In the genomic region with DNA sequence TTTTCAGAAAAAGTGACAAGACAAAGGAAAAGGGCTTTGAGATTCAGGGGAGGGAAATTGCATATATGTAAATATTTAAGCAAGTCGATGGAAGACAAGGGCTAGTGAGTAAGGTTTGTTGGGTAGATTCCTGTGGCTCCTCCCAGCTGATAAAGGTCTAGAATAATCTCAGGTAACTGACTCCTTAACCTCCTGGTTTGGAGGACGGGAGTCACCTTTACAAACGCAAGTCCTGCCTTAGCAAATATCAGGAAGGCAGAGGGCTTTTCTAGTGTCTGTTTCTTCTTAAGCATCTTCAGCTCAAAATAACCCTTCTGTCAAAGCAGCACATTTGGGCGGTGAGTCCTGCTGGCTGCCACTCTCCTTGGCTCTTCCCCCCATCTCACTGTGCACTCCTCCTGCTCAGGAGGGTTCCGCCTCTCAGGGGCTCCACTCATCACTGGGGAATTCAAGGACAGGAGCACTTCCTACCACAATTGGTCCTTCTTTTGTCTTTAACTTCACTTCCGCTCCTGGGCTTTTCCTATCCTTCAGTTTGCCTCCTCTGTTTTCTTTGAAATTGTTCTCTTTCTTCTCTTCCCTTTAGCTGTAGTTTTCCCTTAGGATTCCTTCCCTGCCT, we compare ENCODE assay signal across 12 cellular contexts.
DNase-seq lines count a peak whose midpoint lies in the region; ATAC-seq and TF ChIP-seq lines count a peak whose summit lies in the region.
"Had no signal": no experiment of that assay in that cellular context is flagged by ENCODE, and none has a peak within 500 bp of the region (broad histone marks: within the 10 kb centered on the region; RNA-seq: fewer than 3 reads in every experiment).

No MANE protein-coding gene starts in this region.

- peaks cover 53% of the 10 kb centered on the region for H3K4me1 ChIP-seq in left ventricle myocardium inferior
- H3K4me1 ChIP-seq in mesenchymal stem cell (ENCODE audit: control insufficient read depth, insufficient read depth, low read depth, low read length) = peaks cover 8% of the 10 kb centered on the region
- H3K4me1 ChIP-seq in vagina = peaks cover 53% of the 10 kb centered on the region

- H2BK120ac ChIP-seq in mesenchymal stem cell (ENCODE audit: low read depth, low read length) = peak overlapping the region; percentile 40

- no peak overlapping the region for H2AK5ac ChIP-seq in mesenchymal stem cell (ENCODE audit: low read length, severe bottlenecking)

- H2AFZ ChIP-seq in mesenchymal stem cell (ENCODE audit: low read depth, low read length) = no peak overlapping the region

- peak overlapping the region in 1 of 2 experiments; percentile 94 for H2BK12ac ChIP-seq in mesenchymal stem cell (ENCODE audit: low read length in 2 of 2)

- no peak overlapping the region for H3K14ac ChIP-seq in mesenchymal stem cell (ENCODE audit: low read length in 2 of 2)

- no peak for TF ChIP-seq CTCF in left ventricle myocardium inferior (IDR thresholded peaks at IDR 0.05; ENCODE audit: borderline replicate concordance)
- no peak for TF ChIP-seq CTCF in coronary artery (IDR thresholded peaks at IDR 0.05)
- TF ChIP-seq CTCF in vagina (IDR thresholded peaks at IDR 0.05) = no peak

- H3K27ac ChIP-seq in left ventricle myocardium inferior (replicated peaks) (peak overlapping the region; percentile 82), coronary artery (peak overlapping the region; percentile 67 to 72), mesenchymal stem cell (ENCODE audit: low read length, poor library complexity, severe bottlenecking) (no peak overlapping the region), vagina (peak overlapping the region; percentile 85)

- H3K9me3 ChIP-seq in left ventricle myocardium inferior (replicated peaks) = no peaks in the 10 kb centered on the region
- H3K9me3 ChIP-seq in mesenchymal stem cell (ENCODE audit: control insufficient read depth, low read length) = no peaks in the 10 kb centered on the region
- no peaks in the 10 kb centered on the region for H3K9me3 ChIP-seq in vagina

- no peaks in the 10 kb centered on the region for H3K36me3 ChIP-seq in left ventricle myocardium inferior
- H3K36me3 ChIP-seq in mesenchymal stem cell (ENCODE audit: control insufficient read depth in 1 of 2, insufficient read depth in 2 of 2, low read depth in 1 of 2, low read length in 2 of 2) = no peaks in the 10 kb centered on the region
- H3K36me3 ChIP-seq in vagina = no peaks in the 10 kb centered on the region

- ATAC-seq in left ventricle myocardium superior = no peak
- no peak for ATAC-seq in GM19397 (IDR thresholded peaks at IDR 0.05; ENCODE audit: unreplicated experiment)

- no peak overlapping the region for H3K9ac ChIP-seq in mesenchymal stem cell (ENCODE audit: low read length)

- H2BK15ac ChIP-seq in mesenchymal stem cell (ENCODE audit: low read depth, poor library complexity, severe bottlenecking) = no peak overlapping the region

- TF ChIP-seq POLR2A in vagina (IDR thresholded peaks at IDR 0.05) = no peak

- no peaks in the 10 kb centered on the region for H3K79me1 ChIP-seq in mesenchymal stem cell (replicated peaks; ENCODE audit: low read length, poor library complexity, severe bottlenecking)

- H2BK5ac ChIP-seq in mesenchymal stem cell (ENCODE audit: low read depth, low read length, poor library complexity, severe bottlenecking) = no peak overlapping the region

- H3K27me3 ChIP-seq in left ventricle myocardium inferior (ENCODE audit: low read depth) (no peaks in the 10 kb centered on the region), mesenchymal stem cell (ENCODE audit: control insufficient read depth in 1 of 2, insufficient read depth in 1 of 2, low read length in 2 of 2) (no peaks in the 10 kb centered on the region), vagina (no peaks in the 10 kb centered on the region)

- peak overlapping the region; percentile 41 to 60 for H3K4ac ChIP-seq in mesenchymal stem cell (ENCODE audit: low read depth in 1 of 2, low read length in 2 of 2)

- peak overlapping the region; percentile 5 for H4K8ac ChIP-seq in mesenchymal stem cell (ENCODE audit: low read length)

- H3K4me3 ChIP-seq in left ventricle myocardium inferior = no peak overlapping the region
- H3K4me3 ChIP-seq in coronary artery = no peak overlapping the region
- no peak overlapping the region for H3K4me3 ChIP-seq in mesenchymal stem cell (ENCODE audit: insufficient read depth in 1 of 2, low read depth in 1 of 2, low read length in 2 of 2)
- no peak overlapping the region for H3K4me3 ChIP-seq in vagina
- H3K4me3 ChIP-seq: skin epidermis had no signal

- no peak for DNase-seq in left ventricle myocardium inferior
- DNase-seq in left ventricle myocardium superior = no peak
- DNase-seq in coronary artery (ENCODE audit: low spot score) = no peak
- DNase-seq in mesenchymal stem cell = peak; percentile 18
- DNase-seq in vagina (ENCODE audit: extremely low spot score in 2 of 2) = no peak
- DNase-seq in NCI-H510A treated with DMSO at 0.1 percent for 48 hours (lab: John Stamatoyannopoulos, UW) = no peak
- DNase-seq in SW480 (ENCODE audit: low spot score) = no peak
- DNase-seq: 8988T, cerebellar nuclear complex, NCI-H1417 treated with DMSO at 0.1 percent for 48 hours had no signal

- H3K4me2 ChIP-seq in mesenchymal stem cell (ENCODE audit: low read length, poor library complexity, severe bottlenecking) = no peak overlapping the region

- intact Hi-C loops in left ventricle myocardium inferior (cut with micrococcal nuclease) = no loop called here
- intact Hi-C loops in left ventricle myocardium superior (cut with micrococcal nuclease) = no loop called here
- intact Hi-C loops in vagina (cut with DNase I) = no loop called here

- H4K91ac ChIP-seq in mesenchymal stem cell (ENCODE audit: low read length) = no peak overlapping the region

- no peak overlapping the region for H3K23ac ChIP-seq in mesenchymal stem cell (ENCODE audit: low read length in 2 of 2)

- H3K18ac ChIP-seq in mesenchymal stem cell (ENCODE audit: low read depth in 1 of 2, low read length in 2 of 2) = peak overlapping the region; percentile 67 to 90

- 67% methylated on average over 6 of the region's 6 CpGs for WGBS in mesenchymal stem cell
